In genomic region chr16:66128363-66128725, GRCh38 we compare ENCODE assay signal across 20 cellular contexts.
"Had no signal": no experiment of that assay in that cellular context is flagged by ENCODE, and none has a peak within 500 bp of the region (broad histone marks: within the 10 kb centered on the region; RNA-seq: fewer than 3 reads in every experiment).

No MANE protein-coding gene starts in this region.

- H3K4me3 ChIP-seq: esophagus muscularis mucosa, ovary, psoas muscle, suprapubic skin, transverse colon had no signal

- H3K4me1 Mint-ChIP-seq: activated CD4-positive, alpha-beta T cell treated with anti-CD3 and anti-CD28 coated beads, Interleukin-2, amount 10 ng/mL, durations not matched to agents 7 days and 5 days; stimulated activated naive CD8-positive, alpha-beta T cell treated with anti-CD3 and anti-CD28 coated beads, Interleukin-15, amount 100 ng/mL, for 72 hours had no signal

- H3K9me3 ChIP-seq: esophagus muscularis mucosa, ovary, psoas muscle, suprapubic skin, transverse colon had no signal

- H3K4me3 Mint-ChIP-seq: activated CD4-positive, alpha-beta T cell treated with anti-CD3 and anti-CD28 coated beads, Interleukin-2, amount 10 ng/mL, durations not matched to agents 7 days and 5 days; activated CD8-positive, alpha-beta T cell treated with anti-CD3 and anti-CD28 coated beads, Interleukin-2, amount 10 ng/mL, durations not matched to agents 7 days and 5 days; activated naive CD4-positive, alpha-beta T cell treated with anti-CD3 and anti-CD28 coated beads for 36 hours; activated T-cell treated with anti-CD3 and anti-CD28 coated beads, Interleukin-2, amount 50 U/mL, for 24 hours; stimulated activated naive CD8-positive, alpha-beta T cell treated with anti-CD3 and anti-CD28 coated beads, Interleukin-15, amount 100 ng/mL, for 72 hours had no signal

- H3K27ac Mint-ChIP-seq: activated CD4-positive, alpha-beta T cell treated with anti-CD3 and anti-CD28 coated beads, Interleukin-2, amount 10 ng/mL, durations not matched to agents 7 days and 5 days; activated CD8-positive, alpha-beta T cell treated with anti-CD3 and anti-CD28 coated beads, Interleukin-2, amount 10 ng/mL, durations not matched to agents 7 days and 5 days; activated naive CD4-positive, alpha-beta T cell treated with anti-CD3 and anti-CD28 coated beads for 36 hours; activated T-cell treated with anti-CD3 and anti-CD28 coated beads, Interleukin-2, amount 50 U/mL, for 24 hours; stimulated activated naive CD8-positive, alpha-beta T cell treated with anti-CD3 and anti-CD28 coated beads, Interleukin-15, amount 100 ng/mL, for 72 hours had no signal

- H3K27ac ChIP-seq: esophagus muscularis mucosa, foreskin keratinocyte, ovary, psoas muscle, suprapubic skin, transverse colon had no signal

- DNase-seq: activated CD4-positive, alpha-beta T cell treated with anti-CD3 and anti-CD28 coated beads, Interleukin-2, amount 10 ng/mL, durations not matched to agents 7 days and 5 days; activated CD8-positive, alpha-beta T cell treated with anti-CD3 and anti-CD28 coated beads, Interleukin-2, amount 10 ng/mL, durations not matched to agents 7 days and 5 days; activated naive CD4-positive, alpha-beta T cell treated with anti-CD3 and anti-CD28 coated beads for 36 hours; activated T-cell treated with anti-CD3 and anti-CD28 coated beads, Interleukin-2, amount 50 U/mL, for 24 hours; dermis blood vessel endothelial cell; effector memory CD4-positive, alpha-beta T cell; foreskin keratinocyte; kidney; mammary epithelial cell; ovary; psoas muscle; right cardiac atrium; stimulated activated CD4-positive, alpha-beta T cell treated with anti-CD3 and anti-CD28 coated beads, Interleukin-15, amount 100 ng/mL, for 24 hours; stimulated activated CD4-positive, alpha-beta T cell treated with anti-CD3 and anti-CD28 coated beads, Interleukin-4, amount 100 ng/mL, for 1 hour; stimulated activated naive CD8-positive, alpha-beta T cell treated with anti-CD3 and anti-CD28 coated beads, Interleukin-15, amount 100 ng/mL, for 72 hours; T1000; transverse colon had no signal

- H3K36me3 ChIP-seq: esophagus muscularis mucosa, ovary, suprapubic skin, transverse colon had no signal

- ATAC-seq: activated CD8-positive, alpha-beta T cell treated with anti-CD3 and anti-CD28 coated beads, Interleukin-2, amount 10 ng/mL, durations not matched to agents 7 days and 5 days; left lobe of liver; psoas muscle; stimulated activated naive CD8-positive, alpha-beta T cell treated with anti-CD3 and anti-CD28 coated beads, Interleukin-15, amount 100 ng/mL, for 72 hours had no signal

- H3K27me3 ChIP-seq: esophagus muscularis mucosa, ovary, suprapubic skin, transverse colon had no signal

- H3K9me3 Mint-ChIP-seq: activated CD4-positive, alpha-beta T cell treated with anti-CD3 and anti-CD28 coated beads, Interleukin-2, amount 10 ng/mL, durations not matched to agents 7 days and 5 days; activated naive CD4-positive, alpha-beta T cell treated with anti-CD3 and anti-CD28 coated beads for 36 hours; activated T-cell treated with anti-CD3 and anti-CD28 coated beads, Interleukin-2, amount 50 U/mL, for 24 hours; stimulated activated naive CD8-positive, alpha-beta T cell treated with anti-CD3 and anti-CD28 coated beads, Interleukin-15, amount 100 ng/mL, for 72 hours had no signal
